14 cellular contexts compared by ENCODE assay signal in genomic region chr10:33265621-33266020, GRCh38.
DNase-seq lines count a peak whose midpoint lies in the region; ATAC-seq and TF ChIP-seq lines count a peak whose summit lies in the region.
"Had no signal": no experiment of that assay in that cellular context is flagged by ENCODE, and none has a peak within 500 bp of the region (broad histone marks: within the 10 kb centered on the region; RNA-seq: fewer than 3 reads in every experiment).

No MANE protein-coding gene starts in this region.

- H3K27ac Mint-ChIP-seq in activated CD4-positive, alpha-beta memory T cell treated with anti-CD3 and anti-CD28 coated beads, Interleukin-2, amount 10 ng/mL, durations not matched to agents 7 days and 5 days: no peak overlapping the region
- H3K27ac Mint-ChIP-seq: activated B cell treated with CpG ODN at 0.5 μM for 24 hours had no signal

- no peak for TF ChIP-seq POLR2A in heart left ventricle (IDR thresholded peaks at IDR 0.05)

- H3K4me3 Mint-ChIP-seq in activated CD4-positive, alpha-beta memory T cell treated with anti-CD3 and anti-CD28 coated beads, Interleukin-2, amount 10 ng/mL, durations not matched to agents 7 days and 5 days: no peak overlapping the region
- H3K4me3 Mint-ChIP-seq: activated B cell treated with CpG ODN at 0.5 μM for 24 hours had no signal

- peaks cover 25% of the 10 kb centered on the region for H3K4me1 Mint-ChIP-seq in activated CD4-positive, alpha-beta memory T cell treated with anti-CD3 and anti-CD28 coated beads, Interleukin-2, amount 10 ng/mL, durations not matched to agents 7 days and 5 days
- H3K4me1 Mint-ChIP-seq: activated B cell treated with CpG ODN at 0.5 μM for 24 hours had no signal

- peaks cover 0 to 100% (median 94%) of the 10 kb centered on the region in 9 donors for H3K36me3 ChIP-seq in heart left ventricle
- H3K36me3 ChIP-seq in osteoblast (ENCODE audit: insufficient read depth, low read length): peaks cover 63% of the 10 kb centered on the region
- H3K36me3 ChIP-seq in subcutaneous abdominal adipose tissue (ENCODE audit: control insufficient read depth in 5 of 5, insufficient read depth in 5 of 5, low read length in 5 of 5): peaks cover 30 to 75% (median 46%) of the 10 kb centered on the region in 5 donors

- H3K27ac ChIP-seq in heart left ventricle (peak overlapping the region in 4 of 12 donors; percentile 5 to 48 (median 30)), osteoblast (ENCODE audit: low read depth, low read length) (peak overlapping the region; percentile 99), subcutaneous abdominal adipose tissue (ENCODE audit: low read depth, low read length) (peak overlapping the region; percentile 23)
- H3K27ac ChIP-seq: BLaER1 treated with 17β-estradiol and CSF1 and Interleukin-3, amounts not matched to agents 10 nM and 100 nM; testis had no signal

- H2AFZ ChIP-seq in osteoblast (ENCODE audit: low read length): no peak overlapping the region

- H3K27me3 Mint-ChIP-seq in activated CD4-positive, alpha-beta memory T cell treated with anti-CD3 and anti-CD28 coated beads, Interleukin-2, amount 10 ng/mL, durations not matched to agents 7 days and 5 days: peaks cover 14% of the 10 kb centered on the region
- H3K27me3 Mint-ChIP-seq: activated B cell treated with CpG ODN at 0.5 μM for 24 hours had no signal

- intact Hi-C loops in left ventricle myocardium superior (cut with micrococcal nuclease) (no loop called here), heart left ventricle (cut with DNase I) (no loop called here)

- CTCF ChIA-PET in activated CD4-positive, alpha-beta memory T cell treated with anti-CD3 and anti-CD28 coated beads, Interleukin-2, amount 10 ng/mL, durations not matched to agents 7 days and 5 days (lab: Charles Lee): no interaction called here

- peaks cover 39% of the 10 kb centered on the region for H3K79me2 ChIP-seq in osteoblast (ENCODE audit: insufficient read depth, low read length)

- peaks cover 8% of the 10 kb centered on the region for H3K36me3 Mint-ChIP-seq in activated CD4-positive, alpha-beta memory T cell treated with anti-CD3 and anti-CD28 coated beads, Interleukin-2, amount 10 ng/mL, durations not matched to agents 7 days and 5 days (ENCODE audit: low read depth)

- TF ChIP-seq CTCF in heart left ventricle (IDR thresholded peaks at IDR 0.05): no peak
- TF ChIP-seq CTCF in osteoblast (IDR thresholded peaks at IDR 0.05; ENCODE audit: extremely low read depth, low read depth, low read length): no peak

- in situ Hi-C loops in G401 (cut with HindIII; ENCODE audit: low sequenced_read_pairs): no loop called here

- DNase-seq in left ventricle myocardium superior (no peak), heart left ventricle (no peak), osteoblast (ENCODE audit: insufficient read length, low spot score, missing footprints) (no peak), G401 (ENCODE audit: low spot score) (no peak), pons (ENCODE audit: low spot score) (no peak)
- DNase-seq in activated CD4-positive, alpha-beta memory T cell treated with anti-CD3 and anti-CD28 coated beads, Interleukin-2, amount 10 ng/mL, durations not matched to agents 7 days and 5 days: peak; percentile 39
- DNase-seq in effector CD8-positive, alpha-beta T cell (lab: John Stamatoyannopoulos, UW): no peak
- DNase-seq: activated B cell treated with CpG ODN at 0.5 μM for 24 hours, MM.1S, SHP77, testis had no signal

- H3K27me3 ChIP-seq in heart left ventricle (no peaks in the 10 kb centered on the region), osteoblast (ENCODE audit: insufficient read depth, low read length) (no peaks in the 10 kb centered on the region), subcutaneous abdominal adipose tissue (ENCODE audit: control insufficient read depth in 5 of 5, insufficient read depth in 4 of 5, low read length in 5 of 5) (no peaks in the 10 kb centered on the region)
- H3K27me3 ChIP-seq: BLaER1 treated with 17β-estradiol and CSF1 and Interleukin-3, amounts not matched to agents 10 nM and 100 nM; testis had no signal

- WGBS in heart left ventricle, 4 donors: 51 to 77% (median 58%) methylated on average over 4 of the region's 4 CpGs

- no peak overlapping the region for H3K4me3 ChIP-seq in heart left ventricle
- no peak overlapping the region for H3K4me3 ChIP-seq in osteoblast (ENCODE audit: insufficient read depth, low read length)
- no peak overlapping the region for H3K4me3 ChIP-seq in subcutaneous abdominal adipose tissue (ENCODE audit: low read depth in 1 of 5, low read length in 5 of 5)
- H3K4me3 ChIP-seq: BLaER1 treated with 17β-estradiol and CSF1 and Interleukin-3, amounts not matched to agents 10 nM and 100 nM; testis had no signal

- no peaks in the 10 kb centered on the region for H4K20me1 ChIP-seq in osteoblast (ENCODE audit: insufficient read depth, low read length)

- no peak overlapping the region for H3K4me2 ChIP-seq in osteoblast (ENCODE audit: insufficient read depth, low read length)
- H3K4me2 ChIP-seq: BLaER1 treated with 17β-estradiol and CSF1 and Interleukin-3, amounts not matched to agents 10 nM and 100 nM had no signal

- peaks cover 4% of the 10 kb centered on the region for H3K9me3 Mint-ChIP-seq in activated CD4-positive, alpha-beta memory T cell treated with anti-CD3 and anti-CD28 coated beads, Interleukin-2, amount 10 ng/mL, durations not matched to agents 7 days and 5 days
- H3K9me3 Mint-ChIP-seq: activated B cell treated with CpG ODN at 0.5 μM for 24 hours had no signal

- H3K9ac ChIP-seq in subcutaneous abdominal adipose tissue (ENCODE audit: low read length in 5 of 5): no peak overlapping the region
- H3K9ac ChIP-seq: BLaER1 treated with 17β-estradiol and CSF1 and Interleukin-3, amounts not matched to agents 10 nM and 100 nM had no signal

- ATAC-seq in left ventricle myocardium superior (peak; percentile 31), heart left ventricle (no peak)
- ATAC-seq: esophagus mucosa had no signal

- H3K4me1 ChIP-seq in heart left ventricle: peaks cover 0 to 47% (median 36%) of the 10 kb centered on the region in 12 donors
- peaks cover 34% of the 10 kb centered on the region for H3K4me1 ChIP-seq in osteoblast (ENCODE audit: insufficient read depth, low read length)
- H3K4me1 ChIP-seq in subcutaneous abdominal adipose tissue (ENCODE audit: control insufficient read depth in 5 of 5, insufficient read depth in 5 of 5, low read length in 5 of 5): peaks cover 0 to 37% (median 5%) of the 10 kb centered on the region in 5 donors

- POLR2A ChIA-PET in activated CD4-positive, alpha-beta memory T cell treated with anti-CD3 and anti-CD28 coated beads, Interleukin-2, amount 10 ng/mL, durations not matched to agents 7 days and 5 days (lab: Charles Lee): interaction anchor here (1.1 kb wide), 1 partner anchor 10 kb away, joined by 3 read pairs; no protein-coding TSS in a partner anchor

- H3K9me3 ChIP-seq in heart left ventricle (no peaks in the 10 kb centered on the region), osteoblast (ENCODE audit: low read depth, low read length) (no peaks in the 10 kb centered on the region), subcutaneous abdominal adipose tissue (ENCODE audit: control insufficient read depth in 5 of 5, low read length in 5 of 5) (no peaks in the 10 kb centered on the region)
- H3K9me3 ChIP-seq: BLaER1 treated with 17β-estradiol and CSF1 and Interleukin-3, amounts not matched to agents 10 nM and 100 nM; testis had no signal
